8 cellular contexts compared by ENCODE assay signal in the genomic region with DNA sequence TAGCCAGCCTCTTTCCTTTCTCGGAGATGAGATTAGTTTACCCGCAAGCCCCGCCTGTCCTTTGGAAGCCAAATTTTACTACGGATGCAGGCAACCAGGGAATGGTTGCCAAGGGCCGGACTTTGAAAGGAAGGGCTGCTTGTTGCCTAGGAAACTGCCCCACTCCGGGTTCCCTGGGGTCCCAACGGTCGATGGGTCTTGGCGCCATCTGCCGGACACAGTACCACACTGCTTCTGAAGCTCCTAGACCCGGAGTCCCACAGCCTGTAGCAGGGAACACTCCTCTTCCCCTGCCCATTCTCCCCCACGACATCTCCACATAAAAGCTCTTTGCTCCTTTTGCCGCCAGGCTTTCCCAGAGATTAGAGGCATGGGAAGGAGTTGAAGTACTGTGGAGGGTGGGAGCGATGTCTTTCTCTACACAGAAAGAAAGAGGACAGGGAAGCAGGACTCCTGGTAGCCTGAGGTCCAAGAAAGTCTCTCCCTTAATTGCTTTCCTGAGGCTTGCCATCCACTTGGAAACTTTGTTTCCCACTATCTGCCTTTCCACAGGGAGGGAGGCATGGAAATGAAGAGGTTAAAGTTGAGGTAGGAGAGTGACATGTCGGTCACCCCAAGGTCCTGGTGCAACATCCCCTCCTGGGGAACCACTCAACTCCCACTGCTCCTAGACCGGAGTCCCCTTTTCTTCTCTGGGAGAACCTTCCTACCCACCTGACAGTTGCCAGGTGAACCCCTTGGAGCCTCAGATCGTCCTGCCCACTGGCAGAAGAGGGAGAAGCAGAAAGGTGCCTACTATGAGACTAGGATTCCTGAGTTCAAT. TPM values are rescaled to one million over a fixed set of nuclear protein-coding genes. Genes with fewer than 3 reads are reported as not detected.
DNase-seq lines count a peak whose midpoint lies in the region; ATAC-seq and TF ChIP-seq lines count a peak whose summit lies in the region.

No MANE protein-coding gene starts in this region.

- no peak for ATAC-seq in GM19324 (IDR thresholded peaks at IDR 0.05; ENCODE audit: low FRiP score, unreplicated experiment)

- TF ChIP-seq CTCF in astrocyte of the spinal cord (IDR thresholded peaks at IDR 0.05; ENCODE audit: low read depth, low read length) (peak; percentile 93), spleen (IDR thresholded peaks at IDR 0.05 in 8 of 11, conservative IDR thresholded peaks at IDR 0.05 in 3 of 11) (peak; percentile 51 to 93 (median 82))

- peaks cover 0 to 19% (median 12%) of the 10 kb centered on the region in 6 donors for H3K36me3 ChIP-seq in spleen

- no peak overlapping the region for H3K27ac ChIP-seq in spleen

- H3K4me3 ChIP-seq in astrocyte of the spinal cord (ENCODE audit: low read depth, low read length) (no peak overlapping the region), spleen (no peak overlapping the region)

- no peaks in the 10 kb centered on the region for H3K9me3 ChIP-seq in spleen

- peaks cover 0 to 24% (median 0%) of the 10 kb centered on the region in 7 donors for H3K27me3 ChIP-seq in spleen (replicated peaks in 1 of 7)

- in situ Hi-C loops in astrocyte of the spinal cord (cut with HindIII; ENCODE audit: low sequenced_read_pairs) = no loop called here

- WGBS in spleen, 5 donors = 13 to 23% (median 16%) methylated on average over 17 of the region's 17 CpGs

- intact Hi-C loops in spleen (cut with DNase I; ENCODE audit: low total_unique reads) = loop anchor here (5.0 kb wide), 1 partner anchor 41 kb away; no protein-coding TSS in a partner anchor

- H3K4me1 ChIP-seq in spleen = peaks cover 0 to 13% (median 8%) of the 10 kb centered on the region in 6 donors

- DNase-seq in DMS79 treated with DMSO at 0.1 percent for 48 hours (lab: John Stamatoyannopoulos, UW) = peak; percentile 92
- peak; percentile 59 for DNase-seq in GOT3 (lab: John Stamatoyannopoulos, UW)
- peak; percentile 55 for DNase-seq in NCI-H1105 (lab: John Stamatoyannopoulos, UW)
- DNase-seq in T-helper 22 cell (ENCODE audit: low read depth) = peak; percentile 19
- DNase-seq in astrocyte of the spinal cord (ENCODE audit: low read depth, low spot score) = peak; percentile 65
- DNase-seq in hypothalamus (lab: John Stamatoyannopoulos, UW) = peak in 48 of 51 donors; percentile 19 to 90 (median 73)
- peak; percentile 89 for DNase-seq in spleen

- no peak for TF ChIP-seq POLR2A in spleen (IDR thresholded peaks at IDR 0.05)

RNA-seq across cellular contexts. Expression of gene IMPDH1, which starts 21.9 kb away (rescaled TPM):
- 100 to 1,000 TPM in 3 of 7 donors, 10 to 100 TPM in 4; 75.8 to 120 (median 89.0) TPM for total RNA-seq in spleen
- 10 to 100 TPM; 29.9 to 52.1 (median 35.9) TPM for polyA plus RNA-seq in spleen

RNA-seq across cellular contexts. Expression of gene PRRT4, which starts 26.4 kb away (rescaled TPM):
- 1 to 10 TPM in 3 of 7 donors, under 1 TPM in 3, not detected in 1; 0.38 to 5.4 (median 0.93) TPM for total RNA-seq in spleen
- under 1 TPM; 0.14 to 0.45 (median 0.28) TPM for polyA plus RNA-seq in spleen

RNA-seq across cellular contexts. Expression of gene RBM28, which starts 44.2 kb away (rescaled TPM):
- total RNA-seq in spleen = 10 to 100 TPM; 23.8 to 45.8 (median 34.9) TPM
- 10 to 100 TPM; 11.0 to 21.0 (median 19.4) TPM for polyA plus RNA-seq in spleen

Comparison
In these comparisons a context has a peak if more than half of its experiments do, and no peak if none do; other contexts are left out.
1. DNase-seq: peak in every context shown above with its lines; median percentile 92 in DMS79 treated with DMSO at 0.1 percent for 48 hours; 89 in spleen; 73 in hypothalamus; 65 in astrocyte of the spinal cord; 59 in GOT3; 55 in NCI-H1105; 19 in T-helper 22 cell.